1 cellular context compared by ENCODE assay signal in genomic region chr1:151009674-151010345, GRCh38.
TF ChIP-seq lines count a peak whose summit lies in the region.

No MANE protein-coding gene starts in this region.

TF ChIP-seq in K562, 482 proteins besides CTCF, POLR2A, EP300 and RAD21:
- no peak for TF ChIP-seq ZC3H8 (IDR thresholded peaks at IDR 0.05)
- TF ChIP-seq MECOM (CRISPR knock-in tag; IDR thresholded peaks at IDR 0.05) = no peak
- TF ChIP-seq ZNF133 (CRISPR knock-in tag; IDR thresholded peaks at IDR 0.05) = no peak
- no peak for TF ChIP-seq TEAD1 (CRISPR knock-in tag; IDR thresholded peaks at IDR 0.05)
- TF ChIP-seq NR2C1 (IDR thresholded peaks at IDR 0.05) = no peak
- TF ChIP-seq NR2C1 (tag; IDR thresholded peaks at IDR 0.05) = no peak
- no peak for TF ChIP-seq ZNF699 (CRISPR knock-in tag; IDR thresholded peaks at IDR 0.05; ENCODE audit: insufficient replicate concordance)
- no peak for TF ChIP-seq ZNF311 (CRISPR knock-in tag; IDR thresholded peaks at IDR 0.05)
- no peak for TF ChIP-seq RFX5 (IDR thresholded peaks at IDR 0.05; ENCODE audit: low read depth, low read length)
- no peak for TF ChIP-seq CCNT2 (IDR thresholded peaks at IDR 0.05; ENCODE audit: borderline replicate concordance, extremely low read depth, insufficient read length, low read depth, low read length)
- TF ChIP-seq MLLT1 (IDR thresholded peaks at IDR 0.05) = no peak
- no peak; the same call in 1 of the 2 replicates for TF ChIP-seq ZNF197 (CRISPR knock-in tag; IDR thresholded peaks at IDR 0.05; ENCODE audit: low read depth)
- no peak for TF ChIP-seq SMARCE1 (IDR thresholded peaks at IDR 0.05)
- no peak for TF ChIP-seq ZBTB43 (CRISPR knock-in tag; IDR thresholded peaks at IDR 0.05)
- no peak for TF ChIP-seq FUS (optimal IDR thresholded peaks at IDR 0.05; ENCODE audit: low read depth, low read length)
- no peak for TF ChIP-seq CHD2 (IDR thresholded peaks at IDR 0.05; ENCODE audit: low read depth, low read length)
- peak; percentile 71 for TF ChIP-seq PRDM10 (IDR thresholded peaks at IDR 0.05; ENCODE audit: partially characterized antibody)
- no peak for TF ChIP-seq ZFP91 (CRISPR knock-in tag; IDR thresholded peaks at IDR 0.05)
- TF ChIP-seq PHF8 (IDR thresholded peaks at IDR 0.05; ENCODE audit: borderline replicate concordance, low read length) = no peak
- TF ChIP-seq ILK (tag; IDR thresholded peaks at IDR 0.05; ENCODE audit: borderline replicate concordance, low read depth) = no peak
- no peak for TF ChIP-seq ZNF766 (CRISPR knock-in tag; conservative IDR thresholded peaks at IDR 0.05)
- no peak for TF ChIP-seq GATAD2B (IDR thresholded peaks at IDR 0.05; ENCODE audit: borderline replicate concordance)
- TF ChIP-seq ZNF717 (CRISPR knock-in tag; IDR thresholded peaks at IDR 0.05) = no peak
- peak in 1 of 2 experiments; percentile 59; a peak in 1 of 4 replicates for TF ChIP-seq UBTF (IDR thresholded peaks at IDR 0.05; ENCODE audit: borderline replicate concordance in 1 of 2, low read depth in 2 of 2, low read length in 2 of 2)
- TF ChIP-seq ZNF165 (CRISPR knock-in tag; IDR thresholded peaks at IDR 0.05; ENCODE audit: borderline replicate concordance) = no peak
- 0 out of 2 replicates have a peak, but pooled peaks have one; percentile 12 for TF ChIP-seq HMBOX1 (IDR thresholded peaks at IDR 0.05)
- peak; percentile 78 for TF ChIP-seq ZNF121 (CRISPR knock-in tag; conservative IDR thresholded peaks at IDR 0.05)
- no peak for TF ChIP-seq BRCA1 (IDR thresholded peaks at IDR 0.05)
- no peak for TF ChIP-seq BRCA1 (CRISPR knock-in tag; IDR thresholded peaks at IDR 0.05)
- TF ChIP-seq BRD4 (IDR thresholded peaks at IDR 0.05) = no peak
- no peak for TF ChIP-seq ZMIZ1 (IDR thresholded peaks at IDR 0.05; ENCODE audit: low read depth in 2 of 2, low read length in 2 of 2)
- no peak for TF ChIP-seq TFAM (CRISPR knock-in tag; conservative IDR thresholded peaks at IDR 0.05)
- no peak for TF ChIP-seq FOXA1 (IDR thresholded peaks at IDR 0.05; ENCODE audit: borderline replicate concordance)
- no peak for TF ChIP-seq ZNF224 (CRISPR knock-in tag; IDR thresholded peaks at IDR 0.05)
